1 cellular context compared by ENCODE assay signal in the genomic region with DNA sequence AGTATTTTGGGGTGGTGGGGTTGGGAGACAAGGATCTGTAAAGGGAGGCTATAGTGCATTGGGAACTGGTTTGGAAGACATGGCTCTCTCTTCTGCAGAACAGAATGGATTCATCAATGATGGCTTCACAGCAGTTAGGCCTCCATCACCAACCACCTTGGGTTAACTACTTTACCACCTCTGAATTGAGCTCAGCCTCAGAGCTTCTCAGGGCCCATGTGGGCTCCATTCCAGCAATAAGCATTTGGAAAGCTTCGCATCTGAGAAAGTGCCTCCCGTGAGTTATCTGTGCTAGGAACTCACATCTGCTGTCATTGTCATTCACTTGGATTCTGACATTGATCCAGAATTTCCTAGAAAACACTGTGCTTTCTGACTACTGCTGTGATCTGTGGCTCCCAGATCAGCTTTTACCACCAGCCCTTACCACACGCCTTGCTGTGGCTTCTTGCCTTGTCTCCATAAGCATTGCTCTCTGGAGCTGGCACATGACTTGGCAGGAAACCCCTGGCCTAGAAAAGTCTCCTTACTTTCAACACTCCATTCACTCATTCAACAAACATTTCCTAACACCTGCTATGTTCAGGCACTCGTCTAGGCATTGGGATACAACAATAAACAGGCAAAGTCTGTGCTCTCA.
TF ChIP-seq lines count a peak whose summit lies in the region.

No MANE protein-coding gene starts in this region.

TF ChIP-seq in GM23338, 12 proteins besides CTCF, POLR2A, EP300 and RAD21 (continued from another document):
- TF ChIP-seq, protein P1, sequence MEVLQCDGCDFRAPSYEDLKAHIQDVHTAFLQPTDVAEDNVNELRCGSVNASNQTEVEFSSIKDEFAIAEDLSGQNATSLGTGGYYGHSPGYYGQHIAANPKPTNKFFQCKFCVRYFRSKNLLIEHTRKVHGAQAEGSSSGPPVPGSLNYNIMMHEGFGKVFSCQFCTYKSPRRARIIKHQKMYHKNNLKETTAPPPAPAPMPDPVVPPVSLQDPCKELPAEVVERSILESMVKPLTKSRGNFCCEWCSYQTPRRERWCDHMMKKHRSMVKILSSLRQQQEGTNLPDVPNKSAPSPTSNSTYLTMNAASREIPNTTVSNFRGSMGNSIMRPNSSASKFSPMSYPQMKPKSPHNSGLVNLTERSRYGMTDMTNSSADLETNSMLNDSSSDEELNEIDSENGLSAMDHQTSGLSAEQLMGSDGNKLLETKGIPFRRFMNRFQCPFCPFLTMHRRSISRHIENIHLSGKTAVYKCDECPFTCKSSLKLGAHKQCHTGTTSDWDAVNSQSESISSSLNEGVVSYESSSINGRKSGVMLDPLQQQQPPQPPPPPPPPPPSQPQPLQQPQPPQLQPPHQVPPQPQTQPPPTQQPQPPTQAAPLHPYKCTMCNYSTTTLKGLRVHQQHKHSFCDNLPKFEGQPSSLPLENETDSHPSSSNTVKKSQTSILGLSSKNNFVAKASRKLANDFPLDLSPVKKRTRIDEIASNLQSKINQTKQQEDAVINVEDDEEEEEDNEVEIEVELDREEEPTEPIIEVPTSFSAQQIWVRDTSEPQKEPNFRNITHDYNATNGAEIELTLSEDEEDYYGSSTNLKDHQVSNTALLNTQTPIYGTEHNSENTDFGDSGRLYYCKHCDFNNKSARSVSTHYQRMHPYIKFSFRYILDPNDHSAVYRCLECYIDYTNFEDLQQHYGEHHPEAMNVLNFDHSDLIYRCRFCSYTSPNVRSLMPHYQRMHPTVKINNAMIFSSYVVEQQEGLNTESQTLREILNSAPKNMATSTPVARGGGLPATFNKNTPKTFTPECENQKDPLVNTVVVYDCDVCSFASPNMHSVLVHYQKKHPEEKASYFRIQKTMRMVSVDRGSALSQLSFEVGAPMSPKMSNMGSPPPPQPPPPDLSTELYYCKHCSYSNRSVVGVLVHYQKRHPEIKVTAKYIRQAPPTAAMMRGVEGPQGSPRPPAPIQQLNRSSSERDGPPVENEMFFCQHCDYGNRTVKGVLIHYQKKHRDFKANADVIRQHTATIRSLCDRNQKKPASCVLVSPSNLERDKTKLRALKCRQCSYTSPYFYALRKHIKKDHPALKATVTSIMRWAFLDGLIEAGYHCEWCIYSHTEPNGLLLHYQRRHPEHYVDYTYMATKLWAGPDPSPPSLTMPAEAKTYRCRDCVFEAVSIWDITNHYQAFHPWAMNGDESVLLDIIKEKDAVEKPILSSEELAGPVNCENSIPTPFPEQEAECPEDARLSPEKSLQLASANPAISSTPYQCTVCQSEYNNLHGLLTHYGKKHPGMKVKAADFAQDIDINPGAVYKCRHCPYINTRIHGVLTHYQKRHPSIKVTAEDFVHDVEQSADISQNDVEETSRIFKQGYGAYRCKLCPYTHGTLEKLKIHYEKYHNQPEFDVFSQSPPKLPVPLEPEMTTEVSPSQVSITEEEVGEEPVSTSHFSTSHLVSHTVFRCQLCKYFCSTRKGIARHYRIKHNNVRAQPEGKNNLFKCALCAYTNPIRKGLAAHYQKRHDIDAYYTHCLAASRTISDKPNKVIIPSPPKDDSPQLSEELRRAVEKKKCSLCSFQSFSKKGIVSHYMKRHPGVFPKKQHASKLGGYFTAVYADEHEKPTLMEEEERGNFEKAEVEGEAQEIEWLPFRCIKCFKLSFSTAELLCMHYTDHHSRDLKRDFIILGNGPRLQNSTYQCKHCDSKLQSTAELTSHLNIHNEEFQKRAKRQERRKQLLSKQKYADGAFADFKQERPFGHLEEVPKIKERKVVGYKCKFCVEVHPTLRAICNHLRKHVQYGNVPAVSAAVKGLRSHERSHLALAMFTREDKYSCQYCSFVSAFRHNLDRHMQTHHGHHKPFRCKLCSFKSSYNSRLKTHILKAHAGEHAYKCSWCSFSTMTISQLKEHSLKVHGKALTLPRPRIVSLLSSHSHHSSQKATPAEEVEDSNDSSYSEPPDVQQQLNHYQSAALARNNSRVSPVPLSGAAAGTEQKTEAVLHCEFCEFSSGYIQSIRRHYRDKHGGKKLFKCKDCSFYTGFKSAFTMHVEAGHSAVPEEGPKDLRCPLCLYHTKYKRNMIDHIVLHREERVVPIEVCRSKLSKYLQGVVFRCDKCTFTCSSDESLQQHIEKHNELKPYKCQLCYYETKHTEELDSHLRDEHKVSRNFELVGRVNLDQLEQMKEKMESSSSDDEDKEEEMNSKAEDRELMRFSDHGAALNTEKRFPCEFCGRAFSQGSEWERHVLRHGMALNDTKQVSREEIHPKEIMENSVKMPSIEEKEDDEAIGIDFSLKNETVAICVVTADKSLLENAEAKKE (CRISPR knock-in tag; IDR thresholded peaks at IDR 0.05) = no peak
- no peak for TF ChIP-seq ZNF114 (CRISPR knock-in tag; IDR thresholded peaks at IDR 0.05)
- no peak for TF ChIP-seq ZNF331 (CRISPR knock-in tag; IDR thresholded peaks at IDR 0.05; ENCODE audit: low read depth)
- TF ChIP-seq STAT1 (IDR thresholded peaks at IDR 0.05; ENCODE audit: unreplicated experiment) = no peak
- no peak for TF ChIP-seq CREB1 (CRISPR knock-in tag; IDR thresholded peaks at IDR 0.05; ENCODE audit: low read depth)
- TF ChIP-seq EZH2phosphoT487 (IDR thresholded peaks at IDR 0.05; ENCODE audit: unreplicated experiment) = no peak
- no peak for TF ChIP-seq NANOG (IDR thresholded peaks at IDR 0.05; ENCODE audit: borderline replicate concordance)
- TF ChIP-seq, protein P2, sequence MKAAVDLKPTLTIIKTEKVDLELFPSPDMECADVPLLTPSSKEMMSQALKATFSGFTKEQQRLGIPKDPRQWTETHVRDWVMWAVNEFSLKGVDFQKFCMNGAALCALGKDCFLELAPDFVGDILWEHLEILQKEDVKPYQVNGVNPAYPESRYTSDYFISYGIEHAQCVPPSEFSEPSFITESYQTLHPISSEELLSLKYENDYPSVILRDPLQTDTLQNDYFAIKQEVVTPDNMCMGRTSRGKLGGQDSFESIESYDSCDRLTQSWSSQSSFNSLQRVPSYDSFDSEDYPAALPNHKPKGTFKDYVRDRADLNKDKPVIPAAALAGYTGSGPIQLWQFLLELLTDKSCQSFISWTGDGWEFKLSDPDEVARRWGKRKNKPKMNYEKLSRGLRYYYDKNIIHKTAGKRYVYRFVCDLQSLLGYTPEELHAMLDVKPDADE (IDR thresholded peaks at IDR 0.05) = no peak
- TF ChIP-seq, protein P3, sequence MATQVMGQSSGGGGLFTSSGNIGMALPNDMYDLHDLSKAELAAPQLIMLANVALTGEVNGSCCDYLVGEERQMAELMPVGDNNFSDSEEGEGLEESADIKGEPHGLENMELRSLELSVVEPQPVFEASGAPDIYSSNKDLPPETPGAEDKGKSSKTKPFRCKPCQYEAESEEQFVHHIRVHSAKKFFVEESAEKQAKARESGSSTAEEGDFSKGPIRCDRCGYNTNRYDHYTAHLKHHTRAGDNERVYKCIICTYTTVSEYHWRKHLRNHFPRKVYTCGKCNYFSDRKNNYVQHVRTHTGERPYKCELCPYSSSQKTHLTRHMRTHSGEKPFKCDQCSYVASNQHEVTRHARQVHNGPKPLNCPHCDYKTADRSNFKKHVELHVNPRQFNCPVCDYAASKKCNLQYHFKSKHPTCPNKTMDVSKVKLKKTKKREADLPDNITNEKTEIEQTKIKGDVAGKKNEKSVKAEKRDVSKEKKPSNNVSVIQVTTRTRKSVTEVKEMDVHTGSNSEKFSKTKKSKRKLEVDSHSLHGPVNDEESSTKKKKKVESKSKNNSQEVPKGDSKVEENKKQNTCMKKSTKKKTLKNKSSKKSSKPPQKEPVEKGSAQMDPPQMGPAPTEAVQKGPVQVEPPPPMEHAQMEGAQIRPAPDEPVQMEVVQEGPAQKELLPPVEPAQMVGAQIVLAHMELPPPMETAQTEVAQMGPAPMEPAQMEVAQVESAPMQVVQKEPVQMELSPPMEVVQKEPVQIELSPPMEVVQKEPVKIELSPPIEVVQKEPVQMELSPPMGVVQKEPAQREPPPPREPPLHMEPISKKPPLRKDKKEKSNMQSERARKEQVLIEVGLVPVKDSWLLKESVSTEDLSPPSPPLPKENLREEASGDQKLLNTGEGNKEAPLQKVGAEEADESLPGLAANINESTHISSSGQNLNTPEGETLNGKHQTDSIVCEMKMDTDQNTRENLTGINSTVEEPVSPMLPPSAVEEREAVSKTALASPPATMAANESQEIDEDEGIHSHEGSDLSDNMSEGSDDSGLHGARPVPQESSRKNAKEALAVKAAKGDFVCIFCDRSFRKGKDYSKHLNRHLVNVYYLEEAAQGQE (IDR thresholded peaks at IDR 0.05; ENCODE audit: unreplicated experiment) = no peak
